ENCODE assay signal across 27 cellular contexts in genomic region chr18:71541643-71542042, GRCh38.
"Had no signal": no experiment of that assay in that cellular context is flagged by ENCODE, and none has a peak within 500 bp of the region (broad histone marks: within the 10 kb centered on the region; RNA-seq: fewer than 3 reads in every experiment).

No MANE protein-coding gene starts in this region.

- H3K36me3 ChIP-seq: stomach, suprapubic skin, thoracic aorta, thyroid gland, tibial artery, tibial nerve, transverse colon, upper lobe of left lung, upper lobe of right lung, uterus, vagina had no signal

- H3K9me3 ChIP-seq: testis, thoracic aorta, thyroid gland, tibial artery, transverse colon, upper lobe of right lung, uterus, vagina had no signal

- H3K27me3 ChIP-seq: stomach, suprapubic skin, testis, thyroid gland, tibial artery, tibial nerve, transverse colon, upper lobe of left lung, upper lobe of right lung, uterus, vagina had no signal

- H3K4me3 ChIP-seq: stomach, suprapubic skin, testis, thoracic aorta, thyroid gland, tibial artery, tibial nerve, transverse colon, upper lobe of left lung, upper lobe of right lung, uterus, vagina had no signal

- FAIRE-seq: urothelium cell line had no signal

- H3K4me1 ChIP-seq: stomach, suprapubic skin, testis, thyroid gland, tibial artery, tibial nerve, transverse colon, upper lobe of left lung, upper lobe of right lung, uterus, vagina had no signal

- H3K27ac ChIP-seq: stomach, suprapubic skin, testis, thoracic aorta, thyroid gland, tibial artery, tibial nerve, transverse colon, upper lobe of left lung, upper lobe of right lung, uterus, vagina had no signal

- DNase-seq: stimulated activated CD4-positive, alpha-beta T cell treated with anti-CD3 and anti-CD28 coated beads, Interleukin-2, amount 100 ng/mL, for 48 hours; stimulated activated CD4-positive, alpha-beta T cell treated with anti-CD3 and anti-CD28 coated beads, Interleukin-4, amount 100 ng/mL, for 1 hour; stimulated activated CD4-positive, alpha-beta T cell treated with anti-CD3 and anti-CD28 coated beads, Interleukin-4, amount 100 ng/mL, for 24 hours; stimulated activated CD4-positive, alpha-beta T cell treated with anti-CD3 and anti-CD28 coated beads, Interleukin-4, amount 100 ng/mL, for 4 hours; stimulated activated CD8-positive, alpha-beta memory T cell treated with anti-CD3 and anti-CD28 coated beads, Interleukin-4, amount 100 ng/mL, for 48 hours; stimulated activated naive B cell treated with anti-CD40 and anti-IgM and Interleukin-4, amounts not matched to agents 10 μg/mL and 1 μg/mL and 100 μg/mL, for 72 hours; stimulated activated naive CD4-positive, alpha-beta T cell; stimulated activated naive CD4-positive, alpha-beta T cell treated with Interleukin-2 at 50 U/mL for 16 hours; stimulated activated naive CD8-positive, alpha-beta T cell treated with anti-CD3 and anti-CD28 coated beads, Interleukin-15, amount 100 ng/mL, for 72 hours; stimulated activated naive CD8-positive, alpha-beta T cell treated with anti-CD3 and anti-CD28 coated beads, Interleukin-15, Interleukin-2, amounts not matched to agents 100 U/mL and 50 U/mL, for 24 hours; stomach; substantia nigra; testis; thyroid gland; tibial artery; transverse colon; trophoblast cell; upper lobe of left lung; upper lobe of right lung; uterus had no signal

- ATAC-seq: stimulated activated effector memory CD8-positive, alpha-beta T cell treated with anti-CD3 and anti-CD28 coated beads, Interleukin-12 subunit alpha, Interleukin-12 subunit beta, amount 100 ng/mL, for 72 hours; stimulated activated memory B cell treated with anti-CD40 and anti-IgM and Interleukin-4, amounts not matched to agents 10 μg/mL and 1 μg/mL and 100 μg/mL, for 72 hours; stimulated activated naive B cell treated with anti-CD40 and anti-IgM and Interleukin-4, amounts not matched to agents 10 μg/mL and 1 μg/mL and 100 μg/mL, for 72 hours; stimulated activated naive CD8-positive, alpha-beta T cell treated with anti-CD3 and anti-CD28 coated beads, Interleukin-15, amount 100 ng/mL, for 72 hours; stimulated activated naive CD8-positive, alpha-beta T cell treated with anti-CD3 and anti-CD28 coated beads, Interleukin-15, Interleukin-2, amounts not matched to agents 100 U/mL and 50 U/mL, for 24 hours; upper lobe of right lung had no signal
